23 cellular contexts compared by ENCODE assay signal in genomic region chr6:140909620-140910019, GRCh38.
"Had no signal": no experiment of that assay in that cellular context is flagged by ENCODE, and none has a peak within 500 bp of the region (broad histone marks: within the 10 kb centered on the region; RNA-seq: fewer than 3 reads in every experiment).

No MANE protein-coding gene starts in this region.

- H2AFZ ChIP-seq: hepatocyte had no signal

- H3K4me1 Mint-ChIP-seq: immature natural killer cell, natural killer cell had no signal

- H3K27me3 Mint-ChIP-seq: effector memory CD8-positive, alpha-beta T cell; progenitor cell of endocrine pancreas had no signal

- H3K9me3 Mint-ChIP-seq: activated naive CD4-positive, alpha-beta T cell treated with anti-CD3 and anti-CD28 coated beads, Interleukin-2, amount 50 U/mL, for 72 hours; effector memory CD8-positive, alpha-beta T cell; natural killer cell had no signal

- H3K4me2 ChIP-seq: hepatocyte had no signal

- H3K27me3 ChIP-seq: adrenal gland, breast epithelium, colonic mucosa, dorsolateral prefrontal cortex, esophagus muscularis mucosa, hepatocyte, left lung, sigmoid colon, spleen, upper lobe of left lung had no signal

- H3K27ac ChIP-seq: adrenal gland, breast epithelium, colonic mucosa, dorsolateral prefrontal cortex, esophagus muscularis mucosa, hepatocyte, left lung, sigmoid colon, spleen, upper lobe of left lung had no signal

- ATAC-seq: activated naive CD4-positive, alpha-beta T cell treated with anti-CD3 and anti-CD28 coated beads, Interleukin-2, amount 50 U/mL, for 72 hours; effector memory CD8-positive, alpha-beta T cell; left lung; natural killer cell; stimulated activated naive CD8-positive, alpha-beta T cell treated with anti-CD3 and anti-CD28 coated beads, Interleukin-15, Interleukin-2, amounts not matched to agents 100 U/mL and 50 U/mL, for 24 hours had no signal

- DNase-seq: activated gamma-delta T cell treated with Interleukin-2 at 50 U/mL for 16 hours; activated T-cell treated with anti-CD3 and anti-CD28 coated beads, Interleukin-2, amount 50 U/mL, for 1 hour; adrenal gland; colonic mucosa; dorsolateral prefrontal cortex; effector memory CD8-positive, alpha-beta T cell; glutamatergic neuron; immature natural killer cell; left lung; natural killer cell; retina; sigmoid colon; spleen; stimulated activated CD4-positive, alpha-beta T cell treated with anti-CD3 and anti-CD28 coated beads, Interleukin-4, amount 100 ng/mL, for 24 hours; stimulated activated naive CD8-positive, alpha-beta T cell treated with anti-CD3 and anti-CD28 coated beads, Interleukin-15, Interleukin-2, amounts not matched to agents 100 U/mL and 50 U/mL, for 24 hours; T-helper 1 cell; upper lobe of left lung had no signal

- H3K79me2 ChIP-seq: hepatocyte had no signal

- H3K4me3 ChIP-seq: adrenal gland, breast epithelium, colonic mucosa, dorsolateral prefrontal cortex, esophagus muscularis mucosa, hepatocyte, left lung, lung, sigmoid colon, spleen, upper lobe of left lung had no signal

- H3K36me3 ChIP-seq: adrenal gland, breast epithelium, colonic mucosa, esophagus muscularis mucosa, left lung, sigmoid colon, spleen, upper lobe of left lung had no signal

- H3K4me3 Mint-ChIP-seq: effector memory CD8-positive, alpha-beta T cell; immature natural killer cell; natural killer cell had no signal

- H3K27ac Mint-ChIP-seq: activated naive CD4-positive, alpha-beta T cell treated with anti-CD3 and anti-CD28 coated beads, Interleukin-2, amount 50 U/mL, for 72 hours; effector memory CD8-positive, alpha-beta T cell; immature natural killer cell; natural killer cell; progenitor cell of endocrine pancreas had no signal

- H3K36me3 Mint-ChIP-seq: activated naive CD4-positive, alpha-beta T cell treated with anti-CD3 and anti-CD28 coated beads, Interleukin-2, amount 50 U/mL, for 72 hours; immature natural killer cell; natural killer cell had no signal

- H3K9me3 ChIP-seq: adrenal gland, breast epithelium, colonic mucosa, esophagus muscularis mucosa, left lung, sigmoid colon, spleen, upper lobe of left lung had no signal

- H3K4me1 ChIP-seq: adrenal gland, breast epithelium, colonic mucosa, esophagus muscularis mucosa, left lung, sigmoid colon, spleen, upper lobe of left lung had no signal
